Comparison of ENCODE assay signal across 9 cellular contexts in the genomic region with DNA sequence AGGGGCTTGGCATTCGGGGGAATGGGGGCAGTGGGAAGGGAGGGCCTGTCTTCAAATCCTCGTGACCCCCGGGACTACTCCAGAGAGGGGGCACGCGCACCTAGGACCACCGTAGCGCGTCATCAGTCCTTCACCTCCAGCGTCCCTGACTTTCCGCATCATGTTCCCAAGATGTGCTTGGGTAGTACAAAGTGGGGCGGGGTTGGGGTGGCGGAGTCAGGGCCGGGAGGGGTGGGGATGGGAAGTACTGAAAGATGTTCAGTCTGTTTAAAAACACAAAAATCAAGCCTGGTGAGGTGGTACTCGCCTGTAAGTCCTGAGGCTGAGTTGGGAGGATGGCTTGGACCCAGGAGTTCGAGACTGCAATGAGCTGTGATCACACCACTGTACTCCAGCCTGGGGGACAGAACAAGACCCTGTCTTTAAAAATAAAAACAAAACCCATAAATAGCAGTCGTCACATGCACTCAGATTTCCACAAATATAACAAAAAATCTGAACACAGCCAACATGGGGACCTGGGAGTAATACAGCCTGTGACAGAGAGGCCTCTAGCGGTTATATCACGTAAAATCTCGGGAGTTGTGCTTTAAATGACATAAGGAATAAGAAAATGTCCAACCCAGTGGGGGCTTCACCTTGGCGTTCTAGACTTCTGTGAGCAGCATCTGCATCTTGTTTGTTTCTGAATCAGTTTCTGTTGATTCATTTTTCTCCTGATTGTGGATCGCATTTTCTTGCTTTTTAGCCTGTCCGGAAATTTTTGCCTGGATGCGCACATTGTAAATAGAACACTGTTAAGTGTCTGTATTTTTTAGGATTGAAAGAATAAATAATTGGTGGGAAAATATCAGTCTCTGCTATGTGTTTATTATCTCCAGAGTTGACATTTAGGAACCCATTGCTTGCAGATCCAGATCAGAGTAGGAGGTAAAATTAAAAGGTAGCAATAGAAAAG. TPM values are rescaled to one million over a fixed set of nuclear protein-coding genes. Genes with fewer than 3 reads are reported as not detected.
DNase-seq lines count a peak whose midpoint lies in the region; ATAC-seq and TF ChIP-seq lines count a peak whose summit lies in the region.
"Had no signal": no experiment of that assay in that cellular context is flagged by ENCODE, and none has a peak within 500 bp of the region (broad histone marks: within the 10 kb centered on the region; RNA-seq: fewer than 3 reads in every experiment).

No MANE protein-coding gene starts in this region.

- CTCF ChIA-PET in activated CD4-positive, alpha-beta T cell treated with anti-CD3 and anti-CD28 coated beads, Interleukin-2, amount 10 ng/mL, durations not matched to agents 7 days and 5 days (lab: Charles Lee) = interaction anchor here (1.0 to 1.1 kb wide), 2 partner anchors 24 to 31 kb away, joined by 3 read pairs; no protein-coding TSS in a partner anchor

- H3K4me1 Mint-ChIP-seq in GM23338 = peaks cover 45% of the 10 kb centered on the region
- H3K4me1 Mint-ChIP-seq in activated CD4-positive, alpha-beta T cell treated with anti-CD3 and anti-CD28 coated beads, Interleukin-2, amount 10 ng/mL, durations not matched to agents 7 days and 5 days = peaks cover 24% of the 10 kb centered on the region

- H4K20me1 ChIP-seq in GM23338 (replicated peaks; ENCODE audit: insufficient read depth) = 0 out of 2 replicates have a peak, but pooled peaks cover 12% of the 10 kb centered on the region

- DNase-seq in GM23338 (ENCODE audit: low spot score) (peak; percentile 90), NCI-H2227 treated with DMSO at 0.1 percent for 48 hours (lab: John Stamatoyannopoulos, UW) (peak; percentile 40), esophagus squamous epithelium (lab: John Stamatoyannopoulos, UW) (no peak), uterus (peak in 1 of 2 donors; percentile 51), OCI-M2 (lab: John Stamatoyannopoulos, UW; ENCODE audit: unreplicated experiment) (no peak)
- DNase-seq in activated CD4-positive, alpha-beta T cell treated with anti-CD3 and anti-CD28 coated beads, Interleukin-2, amount 10 ng/mL, durations not matched to agents 7 days and 5 days = peak; percentile 48

- H3K36me3 Mint-ChIP-seq in GM23338 (ENCODE audit: low read depth) = no peaks in the 10 kb centered on the region
- no peaks in the 10 kb centered on the region for H3K36me3 Mint-ChIP-seq in activated CD4-positive, alpha-beta T cell treated with anti-CD3 and anti-CD28 coated beads, Interleukin-2, amount 10 ng/mL, durations not matched to agents 7 days and 5 days (ENCODE audit: low read depth)

- H3K9ac ChIP-seq in mucosa of stomach (ENCODE audit: low read length) = peak overlapping the region; percentile 78

- peak overlapping the region; percentile 70; the same call in 1 of the 2 replicates for H3K27ac Mint-ChIP-seq in GM23338
- H3K27ac Mint-ChIP-seq in activated CD4-positive, alpha-beta T cell treated with anti-CD3 and anti-CD28 coated beads, Interleukin-2, amount 10 ng/mL, durations not matched to agents 7 days and 5 days = peak overlapping the region; percentile 39

- peaks cover 17% of the 10 kb centered on the region for H3K27me3 ChIP-seq in GM23338 (ENCODE audit: insufficient read depth)
- H3K27me3 ChIP-seq in esophagus squamous epithelium = no peaks in the 10 kb centered on the region
- no peaks in the 10 kb centered on the region for H3K27me3 ChIP-seq in mucosa of stomach (ENCODE audit: control insufficient read depth, insufficient read depth, low read length)
- H3K27me3 ChIP-seq in uterus = no peaks in the 10 kb centered on the region

- TF ChIP-seq CTCF in C4-2B (conservative IDR thresholded peaks at IDR 0.05) (peak; percentile 85), GM23338 (conservative IDR thresholded peaks at IDR 0.05; ENCODE audit: low read depth in 2 of 2) (peak; percentile 63), esophagus squamous epithelium (IDR thresholded peaks at IDR 0.05) (peak; percentile 17 to 75 (median 68)), uterus (IDR thresholded peaks at IDR 0.05) (peak; percentile 69 to 81 (median 74))

- H3K36me3 ChIP-seq in GM23338 (ENCODE audit: insufficient read depth) = no peaks in the 10 kb centered on the region
- H3K36me3 ChIP-seq in esophagus squamous epithelium = no peaks in the 10 kb centered on the region
- H3K36me3 ChIP-seq in mucosa of stomach (ENCODE audit: control insufficient read depth, insufficient read depth, low read length) = no peaks in the 10 kb centered on the region
- H3K36me3 ChIP-seq in uterus = no peaks in the 10 kb centered on the region

- H3K4me3 Mint-ChIP-seq in GM23338 = peak overlapping the region; percentile 75
- H3K4me3 Mint-ChIP-seq in activated CD4-positive, alpha-beta T cell treated with anti-CD3 and anti-CD28 coated beads, Interleukin-2, amount 10 ng/mL, durations not matched to agents 7 days and 5 days = peak overlapping the region; percentile 59

- TF ChIP-seq POLR2A in esophagus squamous epithelium (IDR thresholded peaks at IDR 0.05) = no peak
- no peak for TF ChIP-seq POLR2A in uterus (IDR thresholded peaks at IDR 0.05)

- peaks cover 9% of the 10 kb centered on the region for H3K79me2 ChIP-seq in GM23338 (replicated peaks; ENCODE audit: insufficient read depth)

- peak overlapping the region; percentile 89 for H3K4me3 ChIP-seq in GM23338
- peak overlapping the region; percentile 54 to 88 (median 76) for H3K4me3 ChIP-seq in esophagus squamous epithelium
- no peak overlapping the region for H3K4me3 ChIP-seq in mucosa of stomach (ENCODE audit: low read length)
- peak overlapping the region; percentile 44 to 86 for H3K4me3 ChIP-seq in uterus

- peak overlapping the region; percentile 97 for H3K4me2 ChIP-seq in GM23338

- no peaks in the 10 kb centered on the region; the same call in 1 of the 3 replicates for H3K9me3 Mint-ChIP-seq in GM23338
- H3K9me3 Mint-ChIP-seq in activated CD4-positive, alpha-beta T cell treated with anti-CD3 and anti-CD28 coated beads, Interleukin-2, amount 10 ng/mL, durations not matched to agents 7 days and 5 days = no peaks in the 10 kb centered on the region

- no peaks in the 10 kb centered on the region; the same call in 1 of the 2 replicates for H3K9me2 ChIP-seq in GM23338 (ENCODE audit: insufficient read depth)

- H3K27me3 Mint-ChIP-seq in GM23338 (ENCODE audit: insufficient read depth, low read depth, poor library complexity) = peaks cover 22% of the 10 kb centered on the region
- peaks cover 27% of the 10 kb centered on the region for H3K27me3 Mint-ChIP-seq in activated CD4-positive, alpha-beta T cell treated with anti-CD3 and anti-CD28 coated beads, Interleukin-2, amount 10 ng/mL, durations not matched to agents 7 days and 5 days

- H3F3A ChIP-seq in GM23338 (replicated peaks; ENCODE audit: low read depth) = 0 out of 2 replicates have a peak, but pooled peaks cover 6% of the 10 kb centered on the region

- peaks cover 9% of the 10 kb centered on the region for H3K4me1 ChIP-seq in GM23338 (ENCODE audit: insufficient read depth)
- peaks cover 17 to 47% (median 25%) of the 10 kb centered on the region in 3 donors for H3K4me1 ChIP-seq in esophagus squamous epithelium
- peaks cover 17% of the 10 kb centered on the region for H3K4me1 ChIP-seq in mucosa of stomach (ENCODE audit: control insufficient read depth, insufficient read depth, low read length)
- H3K4me1 ChIP-seq in uterus = peaks cover 0 to 3% of the 10 kb centered on the region in 2 donors

- H3K27ac ChIP-seq in C4-2B (peak overlapping the region; percentile 90), GM23338 (ENCODE audit: low read depth) (peak overlapping the region; percentile 91; the same call in 1 of the 2 replicates), esophagus squamous epithelium (peak overlapping the region; percentile 94 to 99 (median 95)), uterus (peak overlapping the region; percentile 95 to 96)

- POLR2A ChIA-PET in activated CD4-positive, alpha-beta T cell treated with anti-CD3 and anti-CD28 coated beads, Interleukin-2, amount 10 ng/mL, durations not matched to agents 7 days and 5 days (lab: Charles Lee) = no interaction called here

- WGBS in esophagus squamous epithelium, 2 donors = 14 to 21% methylated on average over 12 to 14 of the region's 23 CpGs

- H3K9me3 ChIP-seq in esophagus squamous epithelium (no peaks in the 10 kb centered on the region), mucosa of stomach (ENCODE audit: control insufficient read depth, low read length) (no peaks in the 10 kb centered on the region), uterus (no peaks in the 10 kb centered on the region)

- peak; percentile 18 for ATAC-seq in GM23338

- H2AFZ ChIP-seq in GM23338 = peak overlapping the region; percentile 83

- intact Hi-C loops in esophagus squamous epithelium (cut with DNase I) = no loop called here
- intact Hi-C loops in uterus (cut with DNase I; ENCODE audit: low total_unique reads) = no loop called here

TF ChIP-seq in GM23338, 12 proteins besides CTCF, POLR2A, EP300 and RAD21 (continues in another document):
- no peak for TF ChIP-seq EZH2 (IDR thresholded peaks at IDR 0.05; ENCODE audit: low read depth, unreplicated experiment)
- peak; percentile 85 for TF ChIP-seq CREB1 (CRISPR knock-in tag; IDR thresholded peaks at IDR 0.05; ENCODE audit: low read depth)

RNA-seq across cellular contexts. Expression of a gene that starts 0.7 kb away (rescaled TPM):
- total RNA-seq in GM23338 (2014; rRNA removed; shearing (Covaris generic)) = 31.5 and 37.1 TPM in 2 replicates
- 9.3 and 10.8 TPM in 2 replicates for polyA plus RNA-seq in GM23338 (2016; fragmentation: Nextera tagmentation; extraction: Ambion mirVana)
- total RNA-seq in activated CD4-positive, alpha-beta T cell treated with anti-CD3 and anti-CD28 coated beads, Interleukin-2, amount 10 ng/mL, durations not matched to agents 7 days and 5 days = 1 to 10 TPM; 6.5 to 7.4 TPM
- total RNA-seq in esophagus squamous epithelium (10 to 100 TPM; 40.2 to 74.9 (median 58.4) TPM), uterus (10 to 100 TPM; 22.0 to 61.7 (median 29.8) TPM)

RNA-seq across cellular contexts. Expression of a gene that starts 33.1 kb away (rescaled TPM):
- total RNA-seq in GM23338 (2014; rRNA removed; shearing (Covaris generic)) = not detected in 2 replicates
- not detected in 2 replicates for polyA plus RNA-seq in GM23338 (2016; fragmentation: Nextera tagmentation; extraction: Ambion mirVana)
- total RNA-seq in activated CD4-positive, alpha-beta T cell treated with anti-CD3 and anti-CD28 coated beads, Interleukin-2, amount 10 ng/mL, durations not matched to agents 7 days and 5 days = not detected
- total RNA-seq in esophagus squamous epithelium (10 to 100 TPM; 50.1 to 90.1 (median 67.9) TPM), uterus (under 1 TPM in 1 of 4 donors, not detected in 3; 0.55 TPM)
- total RNA-seq: T-helper 2 cell treated with Interferon-gamma antibody and Interleukin-4, amounts not matched to agents 100 ng/mL and 5 ng/mL, for 36 hours had no signal

RNA-seq across cellular contexts. Expression of a gene that starts 58.1 kb away (rescaled TPM):
- not detected in 2 replicates for total RNA-seq in GM23338 (2014; rRNA removed; shearing (Covaris generic))
- not detected in 2 replicates for polyA plus RNA-seq in GM23338 (2016; fragmentation: Nextera tagmentation; extraction: Ambion mirVana)
- total RNA-seq in activated CD4-positive, alpha-beta T cell treated with anti-CD3 and anti-CD28 coated beads, Interleukin-2, amount 10 ng/mL, durations not matched to agents 7 days and 5 days = not detected
- total RNA-seq in esophagus squamous epithelium (10 to 100 TPM in 3 of 4 donors, 1 to 10 TPM in 1; 9.0 to 26.8 (median 13.5) TPM), uterus (1 to 10 TPM in 1 of 4 donors, not detected in 3; 1.4 TPM)
- total RNA-seq: T-helper 2 cell treated with Interferon-gamma antibody and Interleukin-4, amounts not matched to agents 100 ng/mL and 5 ng/mL, for 36 hours had no signal

Comparison
In these comparisons a context has a peak if more than half of its experiments do, and no peak if none do; other contexts are left out.
1. DNase-seq: peak in GM23338 (single experiment), NCI-H2227 treated with DMSO at 0.1 percent for 48 hours (single experiment) and activated CD4-positive, alpha-beta T cell treated with anti-CD3 and anti-CD28 coated beads, Interleukin-2, amount 10 ng/mL, durations not matched to agents 7 days and 5 days (single experiment); none in esophagus squamous epithelium (single experiment) and OCI-M2 (single experiment).
2. RNA of a gene that starts 33.1 kb away (total RNA-seq): 50.1 to 90.1 TPM in esophagus squamous epithelium; 0.55 TPM in uterus, not detected in GM23338 and not detected in activated CD4-positive, alpha-beta T cell treated with anti-CD3 and anti-CD28 coated beads, Interleukin-2, amount 10 ng/mL, durations not matched to agents 7 days and 5 days; every median in the first group is over 10 times any median in the second.
3. Peak in every context shown above with its lines, with median percentiles within 50 percentile points of each other: H3K27ac ChIP-seq and CTCF ChIP-seq.